8 cellular contexts compared by ENCODE assay signal in the genomic region with DNA sequence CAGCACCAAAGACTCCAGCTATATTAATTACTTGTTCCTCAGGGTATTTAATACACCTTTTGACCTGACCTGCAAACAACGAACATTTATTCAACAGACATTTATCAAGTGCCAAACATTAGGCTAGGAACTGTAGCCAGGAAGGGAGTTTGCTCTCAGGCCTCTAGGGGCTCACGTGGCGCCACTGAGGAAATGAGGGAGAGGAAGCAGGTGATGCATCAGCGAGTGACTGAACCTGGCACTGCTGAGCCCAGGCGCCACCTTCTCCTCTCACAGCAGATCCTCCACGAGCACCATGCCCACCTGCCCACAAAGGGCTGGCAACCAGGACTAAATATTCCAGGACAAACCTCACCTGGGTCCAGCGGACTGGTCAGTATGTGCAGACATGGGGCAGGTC. TPM values are rescaled to one million over a fixed set of nuclear protein-coding genes. Genes with fewer than 3 reads are reported as not detected.
DNase-seq lines count a peak whose midpoint lies in the region; ATAC-seq, FAIRE-seq and TF ChIP-seq lines count a peak whose summit lies in the region.

No MANE protein-coding gene starts in this region.

- no peaks in the 10 kb centered on the region for H3K9me1 ChIP-seq in K562 (ENCODE audit: control insufficient read depth, insufficient read depth, low read length)

- no peak for TF ChIP-seq POLR2A in K562 (conservative IDR thresholded peaks at IDR 0.05)

- POLR2A ChIA-PET in K562 (lab: Yijun Ruan, JAX): no interaction called here

- no peak overlapping the region for H3K9ac ChIP-seq in K562 (ENCODE audit: insufficient read depth in 1 of 2, low read depth in 2 of 2, low read length in 2 of 2)

- no peak for FAIRE-seq in K562 (lab: Jason Lieb, UNC)

- WGBS in K562 (ENCODE audit: insufficient coverage, low coverage, missing lambda C conversion rate): 79% methylated on average over 4 of the region's 7 CpGs

- H4K20me1 ChIP-seq in K562 (replicated peaks; ENCODE audit: control insufficient read depth, insufficient read depth, low read length): no peaks in the 10 kb centered on the region

- no TSS peak for BruUV-seq in K562 (replicated peaks; lab: Mats Ljungman, UMichigan)

- ATAC-seq in HG03469 (IDR thresholded peaks at IDR 0.05; ENCODE audit: unreplicated experiment) (peak; percentile 70), K562 (peak; percentile 80), mucosa of descending colon (peak; percentile 50)

- intact Hi-C loops in K562 (cut with micrococcal nuclease) (no loop called here), mucosa of descending colon (cut with DNase I, micrococcal nuclease) (no loop called here)

- no peaks in the 10 kb centered on the region; the same call in 2 of the 3 replicates for H3K79me2 ChIP-seq in K562 (ENCODE audit: control insufficient read depth, insufficient read depth, low read length)

- no peak overlapping the region for H2AFZ ChIP-seq in K562 (ENCODE audit: low read depth, low read length)

- TF ChIP-seq EP300 in K562 (IDR thresholded peaks at IDR 0.05; ENCODE audit: low read length): no peak

- 0 out of 3 replicates have a peak, but pooled peaks cover 2% of the 10 kb centered on the region for H3K36me3 ChIP-seq in K562 (ENCODE audit: control insufficient read depth, insufficient read depth, low read length)
- no peaks in the 10 kb centered on the region for H3K36me3 ChIP-seq in mucosa of descending colon (ENCODE audit: low read depth)

- TF ChIP-seq CTCF in K562 (IDR thresholded peaks at IDR 0.05 in 2 of 3, conservative IDR thresholded peaks at IDR 0.05 in 1 of 3; ENCODE audit: insufficient read depth in 2 of 3, low read depth in 1 of 3, low read length in 3 of 3): 0 out of 6 replicates have a peak, but pooled peaks of 1 of the 3 experiments have one; percentile 6
- no peak for TF ChIP-seq CTCF in mucosa of descending colon (IDR thresholded peaks at IDR 0.05)

- H3K9me3 ChIP-seq in K562 (replicated peaks; ENCODE audit: control insufficient read depth, insufficient read depth, low read depth, low read length) (no peaks in the 10 kb centered on the region), mucosa of descending colon (peaks cover 5% of the 10 kb centered on the region)

- no peak overlapping the region for H3K27ac ChIP-seq in K562 (ENCODE audit: extremely low read depth, low read depth, low read length)

- TF ChIP-seq RAD21 in K562 (CRISPR knock-in tag; conservative IDR thresholded peaks at IDR 0.05 in 1 of 2, IDR thresholded peaks at IDR 0.05 in 1 of 2): no peak

- H3K4me3 ChIP-seq in K562 (no peak overlapping the region), mucosa of descending colon (no peak overlapping the region)

- no peaks in the 10 kb centered on the region; a peak in 1 of 5 replicates for H3K4me1 ChIP-seq in K562 (replicated peaks in 1 of 2; ENCODE audit: control insufficient read depth in 2 of 2, insufficient read depth in 2 of 2, low read length in 2 of 2)
- peaks cover 7% of the 10 kb centered on the region for H3K4me1 ChIP-seq in mucosa of descending colon (ENCODE audit: low read depth)

- in situ Hi-C loops in K562 (cut with MboI): no loop called here

- CTCF ChIA-PET in K562 (lab: Yijun Ruan, JAX; ENCODE audit: low intra/inter-chr PET ratio): no interaction called here

- no peak overlapping the region for H3K4me2 ChIP-seq in K562 (ENCODE audit: insufficient read depth, low read length)

- DNase-seq in activated CD4-positive, alpha-beta T cell treated with anti-CD3 and anti-CD28 coated beads for 48 hours: peak; percentile 51
- DNase-seq in activated CD4-positive, alpha-beta T cell treated with anti-CD3 and anti-CD28 coated beads for 1 hour: no peak
- DNase-seq in K562 (ENCODE audit: extremely low read depth in 1 of 4, low spot score in 3 of 4) (peak in 2 of 4 experiments; percentile 17 to 31), mucosa of descending colon (no peak), DMS114 treated with DMSO at 0.1 percent for 48 hours (lab: John Stamatoyannopoulos, UW; ENCODE audit: unreplicated experiment) (no peak), GM03348 (ENCODE audit: low spot score) (no peak)
- no peak for DNase-seq in effector CD4-positive, alpha-beta T cell

- H3K27me3 ChIP-seq in K562 (ENCODE audit: control insufficient read depth in 2 of 2, insufficient read depth in 2 of 2, low read length in 2 of 2): no peaks in the 10 kb centered on the region

TF ChIP-seq in K562, 482 proteins besides CTCF, POLR2A, EP300 and RAD21 (continues in another document):
- TF ChIP-seq, protein P1, sequence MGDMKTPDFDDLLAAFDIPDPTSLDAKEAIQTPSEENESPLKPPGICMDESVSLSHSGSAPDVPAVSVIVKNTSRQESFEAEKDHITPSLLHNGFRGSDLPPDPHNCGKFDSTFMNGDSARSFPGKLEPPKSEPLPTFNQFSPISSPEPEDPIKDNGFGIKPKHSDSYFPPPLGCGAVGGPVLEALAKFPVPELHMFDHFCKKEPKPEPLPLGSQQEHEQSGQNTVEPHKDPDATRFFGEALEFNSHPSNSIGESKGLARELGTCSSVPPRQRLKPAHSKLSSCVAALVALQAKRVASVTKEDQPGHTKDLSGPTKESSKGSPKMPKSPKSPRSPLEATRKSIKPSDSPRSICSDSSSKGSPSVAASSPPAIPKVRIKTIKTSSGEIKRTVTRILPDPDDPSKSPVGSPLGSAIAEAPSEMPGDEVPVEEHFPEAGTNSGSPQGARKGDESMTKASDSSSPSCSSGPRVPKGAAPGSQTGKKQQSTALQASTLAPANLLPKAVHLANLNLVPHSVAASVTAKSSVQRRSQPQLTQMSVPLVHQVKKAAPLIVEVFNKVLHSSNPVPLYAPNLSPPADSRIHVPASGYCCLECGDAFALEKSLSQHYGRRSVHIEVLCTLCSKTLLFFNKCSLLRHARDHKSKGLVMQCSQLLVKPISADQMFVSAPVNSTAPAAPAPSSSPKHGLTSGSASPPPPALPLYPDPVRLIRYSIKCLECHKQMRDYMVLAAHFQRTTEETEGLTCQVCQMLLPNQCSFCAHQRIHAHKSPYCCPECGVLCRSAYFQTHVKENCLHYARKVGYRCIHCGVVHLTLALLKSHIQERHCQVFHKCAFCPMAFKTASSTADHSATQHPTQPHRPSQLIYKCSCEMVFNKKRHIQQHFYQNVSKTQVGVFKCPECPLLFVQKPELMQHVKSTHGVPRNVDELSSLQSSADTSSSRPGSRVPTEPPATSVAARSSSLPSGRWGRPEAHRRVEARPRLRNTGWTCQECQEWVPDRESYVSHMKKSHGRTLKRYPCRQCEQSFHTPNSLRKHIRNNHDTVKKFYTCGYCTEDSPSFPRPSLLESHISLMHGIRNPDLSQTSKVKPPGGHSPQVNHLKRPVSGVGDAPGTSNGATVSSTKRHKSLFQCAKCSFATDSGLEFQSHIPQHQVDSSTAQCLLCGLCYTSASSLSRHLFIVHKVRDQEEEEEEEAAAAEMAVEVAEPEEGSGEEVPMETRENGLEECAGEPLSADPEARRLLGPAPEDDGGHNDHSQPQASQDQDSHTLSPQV (IDR thresholded peaks at IDR 0.05): no peak
- no peak for TF ChIP-seq TBL1XR1 (IDR thresholded peaks at IDR 0.05; ENCODE audit: low read length in 2 of 2)
- TF ChIP-seq NR1H2 (CRISPR knock-in tag; IDR thresholded peaks at IDR 0.05): no peak
- TF ChIP-seq, protein P2, sequence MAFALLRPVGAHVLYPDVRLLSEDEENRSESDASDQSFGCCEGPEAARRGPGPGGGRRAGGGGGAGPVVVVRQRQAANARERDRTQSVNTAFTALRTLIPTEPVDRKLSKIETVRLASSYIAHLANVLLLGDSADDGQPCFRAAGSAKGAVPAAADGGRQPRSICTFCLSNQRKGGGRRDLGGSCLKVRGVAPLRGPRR (CRISPR knock-in tag; IDR thresholded peaks at IDR 0.05): no peak
- no peak for TF ChIP-seq HDAC3 (IDR thresholded peaks at IDR 0.05; ENCODE audit: borderline replicate concordance, partially characterized antibody)

RNA-seq across cellular contexts. Expression of a gene that starts 50.2 kb away (rescaled TPM):
- total RNA-seq in K562 (2011; cell fraction: chromatin; rRNA removed; ENCODE audit: low replicate concordance): 14.4 and 25.8 TPM in 2 replicates
- total RNA-seq in K562 (2011; cell fraction: nucleolus; rRNA removed): 7.0 and 11.2 TPM in 2 replicates
- 14.6 and 22.7 TPM in 2 replicates for total RNA-seq in K562 (2011; cell fraction: nucleoplasm; rRNA removed)
- total RNA-seq in K562 (2014; rRNA removed): 24.4 and 26.5 TPM in 2 replicates
- 35.2 and 43.2 TPM in 2 replicates for total RNA-seq in K562 (2014; rRNA removed; fragmentation: Illumina TruSeq; extraction: Trizol)
- total RNA-seq in K562 (2015; rRNA removed; fragmentation: Illumina TruSeq; extraction: Trizol): 33.5 and 35.9 TPM in 2 replicates
- total RNA-seq in K562 (2021): 32.4 and 36.6 TPM in 2 replicates
- 21.2 and 24.6 TPM in 2 replicates for polyA plus RNA-seq in K562 (2011; rRNA removed)
- 14.1 and 17.8 TPM in 2 replicates for polyA plus RNA-seq in K562 (2011; cell fraction: cytosol; rRNA removed)
- polyA plus RNA-seq in K562 (2011; cell fraction: nucleus; rRNA removed): 15.3 and 18.5 TPM in 2 replicates
- polyA plus RNA-seq in K562 (2012): 21.7 and 21.9 TPM in 2 replicates
- 29.2 and 33.5 TPM in 2 replicates for polyA plus RNA-seq in K562 (2014; fragmentation: Illumina TruSeq; extraction: Trizol)
- polyA plus RNA-seq in K562 (2014; fragmentation: Nextera tagmentation; extraction: Ambion mirVana): 10 to 100 TPM in 1 of 2 experiments, 1 to 10 TPM in 1; 8.5 to 11.5 TPM
- polyA plus RNA-seq in K562 (2014; rRNA removed): 23.7 and 24.1 TPM in 2 replicates
- polyA minus RNA-seq in K562 (2011; rRNA and poly(A)+ RNA removed): 33.3 and 39.5 TPM in 2 replicates
- 26.9 and 27.8 TPM in 2 replicates for polyA minus RNA-seq in K562 (2011; cell fraction: cytosol; rRNA and poly(A)+ RNA removed)
- 10.8 and 21.7 TPM in 2 replicates for polyA minus RNA-seq in K562 (2011; cell fraction: nucleus; rRNA and poly(A)+ RNA removed)
- total RNA-seq in mucosa of descending colon: 100 to 1,000 TPM in 1 of 3 donors, 10 to 100 TPM in 2; 61.6 to 119 (median 61.6) TPM

RNA-seq across cellular contexts. Expression of a gene that starts 50.7 kb away (rescaled TPM):
- 51.2 and 83.1 TPM in 2 replicates for total RNA-seq in K562 (2011; cell fraction: chromatin; rRNA removed; ENCODE audit: low replicate concordance)
- 21.5 and 32.9 TPM in 2 replicates for total RNA-seq in K562 (2011; cell fraction: nucleolus; rRNA removed)
- total RNA-seq in K562 (2011; cell fraction: nucleoplasm; rRNA removed): 39.8 TPM in 2 replicates
- total RNA-seq in K562 (2014; rRNA removed): 15.9 and 20.2 TPM in 2 replicates
- total RNA-seq in K562 (2014; rRNA removed; fragmentation: Illumina TruSeq; extraction: Trizol): 9.3 and 10.6 TPM in 2 replicates
- total RNA-seq in K562 (2015; rRNA removed; fragmentation: Illumina TruSeq; extraction: Trizol): 10.1 and 12.9 TPM in 2 replicates
- 54.8 and 63.6 TPM in 2 replicates for total RNA-seq in K562 (2021)
- 6.6 and 9.0 TPM in 2 replicates for polyA plus RNA-seq in K562 (2011; rRNA removed)
- polyA plus RNA-seq in K562 (2011; cell fraction: cytosol; rRNA removed): 6.1 and 11.8 TPM in 2 replicates
- 13.8 and 18.3 TPM in 2 replicates for polyA plus RNA-seq in K562 (2011; cell fraction: nucleus; rRNA removed)
- 38.8 and 55.9 TPM in 2 replicates for polyA plus RNA-seq in K562 (2012)
- 74.6 and 84.2 TPM in 2 replicates for polyA plus RNA-seq in K562 (2014; fragmentation: Illumina TruSeq; extraction: Trizol)
- 10 to 100 TPM in 1 of 2 experiments, 1 to 10 TPM in 1; 5.8 to 16.4 TPM for polyA plus RNA-seq in K562 (2014; fragmentation: Nextera tagmentation; extraction: Ambion mirVana)
- polyA plus RNA-seq in K562 (2014; rRNA removed): 12.5 and 16.9 TPM in 2 replicates
- polyA minus RNA-seq in K562 (2011; rRNA and poly(A)+ RNA removed): 37.8 and 42.2 TPM in 2 replicates
- 22.9 and 44.6 TPM in 2 replicates for polyA minus RNA-seq in K562 (2011; cell fraction: cytosol; rRNA and poly(A)+ RNA removed)
- polyA minus RNA-seq in K562 (2011; cell fraction: nucleus; rRNA and poly(A)+ RNA removed): 16.3 and 31.9 TPM in 2 replicates
- 10 to 100 TPM; 47.4 to 68.4 (median 64.5) TPM for total RNA-seq in mucosa of descending colon
